Comparison of ENCODE assay signal across 31 cellular contexts in the genomic region with DNA sequence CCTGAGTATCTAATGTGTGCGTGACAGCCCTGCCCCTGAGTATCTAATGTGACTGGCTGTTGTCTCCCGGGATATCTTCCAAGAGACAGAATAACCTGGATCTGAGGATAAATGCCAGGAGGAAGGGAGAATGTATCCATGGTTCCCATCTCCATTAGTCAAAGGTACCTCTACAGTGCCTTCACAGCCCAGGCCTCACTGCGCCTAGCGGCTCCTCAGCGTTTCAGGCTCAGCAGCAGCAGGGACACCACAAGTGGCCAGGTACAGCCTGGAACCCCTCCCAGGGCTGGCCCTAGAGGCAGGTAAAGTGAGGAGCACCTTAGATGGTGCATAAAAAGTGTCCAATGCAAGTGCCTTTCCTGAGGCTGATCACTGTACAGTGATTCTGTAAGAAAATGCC.
"Had no signal": no experiment of that assay in that cellular context is flagged by ENCODE, and none has a peak within 500 bp of the region (broad histone marks: within the 10 kb centered on the region; RNA-seq: fewer than 3 reads in every experiment).

No MANE protein-coding gene starts in this region.

- ATAC-seq: activated CD8-positive, alpha-beta memory T cell treated with anti-CD3 and anti-CD28 coated beads, Interleukin-2, amount 10 ng/mL, durations not matched to agents 7 days and 5 days; activated CD8-positive, alpha-beta T cell treated with anti-CD3 and anti-CD28 coated beads for 36 hours; activated naive CD4-positive, alpha-beta T cell treated with anti-CD3 and anti-CD28 coated beads, Interleukin-2, amount 50 U/mL, for 72 hours; effector memory CD8-positive, alpha-beta T cell; esophagus mucosa; left cardiac atrium; T-cell had no signal

- H3K4me1 ChIP-seq: colonic mucosa, prostate gland had no signal

- H3K4me3 ChIP-seq: adrenal gland, breast epithelium, colonic mucosa, dorsolateral prefrontal cortex, ovary, prostate gland, spleen, thoracic aorta, upper lobe of left lung had no signal

- DNase-seq: activated CD4-positive, alpha-beta T cell treated with anti-CD3 and anti-CD28 coated beads, Interleukin-2, amount 10 ng/mL, durations not matched to agents 7 days and 5 days; activated CD4-positive, CD25-positive, alpha-beta regulatory T cell treated with anti-CD3 and anti-CD28 coated beads, Interleukin-2, amount 50 U/mL, for 72 hours; activated CD8-positive, alpha-beta memory T cell treated with anti-CD3 and anti-CD28 coated beads, Interleukin-2, amount 10 ng/mL, durations not matched to agents 7 days and 5 days; activated CD8-positive, alpha-beta T cell treated with anti-CD3 and anti-CD28 coated beads for 36 hours; activated gamma-delta T cell; activated T-cell treated with anti-CD3 and anti-CD28 coated beads for 4 hours; adrenal gland; colonic mucosa; dorsolateral prefrontal cortex; effector memory CD8-positive, alpha-beta T cell; hippocampal formation; left cardiac atrium; ovary; spleen; stimulated activated CD4-positive, alpha-beta T cell treated with anti-CD3 and anti-CD28 coated beads, Interleukin-4, amount 100 ng/mL, for 1 hour; stimulated activated naive CD4-positive, alpha-beta T cell treated with Interleukin-2 at 50 U/mL for 16 hours; T-cell; upper lobe of left lung; WERI-Rb-1 had no signal

- H3K36me3 Mint-ChIP-seq: activated CD8-positive, alpha-beta memory T cell treated with anti-CD3 and anti-CD28 coated beads, Interleukin-2, amount 10 ng/mL, durations not matched to agents 7 days and 5 days; activated naive CD4-positive, alpha-beta T cell treated with anti-CD3 and anti-CD28 coated beads, Interleukin-2, amount 50 U/mL, for 72 hours; T-cell had no signal

- H3K36me3 ChIP-seq: adrenal gland, breast epithelium, colonic mucosa, ovary, prostate gland, spleen, thoracic aorta, upper lobe of left lung, WERI-Rb-1 had no signal

- H3K27me3 Mint-ChIP-seq: activated CD4-positive, alpha-beta T cell treated with anti-CD3 and anti-CD28 coated beads, Interleukin-2, amount 10 ng/mL, durations not matched to agents 7 days and 5 days; activated CD8-positive, alpha-beta T cell treated with anti-CD3 and anti-CD28 coated beads for 36 hours; effector memory CD8-positive, alpha-beta T cell; T-cell had no signal

- H3K9me3 Mint-ChIP-seq: activated CD4-positive, alpha-beta T cell treated with anti-CD3 and anti-CD28 coated beads, Interleukin-2, amount 10 ng/mL, durations not matched to agents 7 days and 5 days; activated CD8-positive, alpha-beta T cell treated with anti-CD3 and anti-CD28 coated beads for 36 hours; activated naive CD4-positive, alpha-beta T cell treated with anti-CD3 and anti-CD28 coated beads, Interleukin-2, amount 50 U/mL, for 72 hours; activated T-helper 1 cell treated with anti-CD3 and anti-CD28 coated beads, Interleukin-12 subunit alpha, Interleukin-12 subunit beta, Interleukin-2, Interleukin-4 antibody, amounts not matched to agents 30 ng/mL and 10 ng/mL and 1 ng/mL, durations not matched to agents 14 hours and 24 hours and 36 hours; effector memory CD8-positive, alpha-beta T cell; neural crest cell; T-cell; T-helper 2 cell treated with Interferon-gamma antibody and Interleukin-4, amounts not matched to agents 5 μg/mL and 100 μg/mL, for 36 hours had no signal

- FAIRE-seq: astrocyte, endothelial cell of umbilical vein, frontal cortex, TTC549 had no signal

- H3K27me3 ChIP-seq: adrenal gland, breast epithelium, colonic mucosa, dorsolateral prefrontal cortex, ovary, upper lobe of left lung had no signal

- H3K27ac Mint-ChIP-seq: activated CD4-positive, alpha-beta T cell treated with anti-CD3 and anti-CD28 coated beads, Interleukin-2, amount 10 ng/mL, durations not matched to agents 7 days and 5 days; activated CD8-positive, alpha-beta memory T cell treated with anti-CD3 and anti-CD28 coated beads, Interleukin-2, amount 10 ng/mL, durations not matched to agents 7 days and 5 days; activated CD8-positive, alpha-beta T cell treated with anti-CD3 and anti-CD28 coated beads for 36 hours; activated T-helper 1 cell treated with anti-CD3 and anti-CD28 coated beads, Interleukin-12 subunit alpha, Interleukin-12 subunit beta, Interleukin-2, Interleukin-4 antibody, amounts not matched to agents 30 ng/mL and 10 ng/mL and 1 ng/mL, durations not matched to agents 14 hours and 24 hours and 36 hours; effector memory CD8-positive, alpha-beta T cell; T-helper 2 cell treated with Interferon-gamma antibody and Interleukin-4, amounts not matched to agents 5 μg/mL and 100 μg/mL, for 36 hours had no signal

- H3K27ac ChIP-seq: adrenal gland, breast epithelium, colonic mucosa, dorsolateral prefrontal cortex, prostate gland, spleen, thoracic aorta, upper lobe of left lung, WERI-Rb-1 had no signal

- H3K9me3 ChIP-seq: adrenal gland, breast epithelium, colonic mucosa, ovary, prostate gland, spleen, thoracic aorta, upper lobe of left lung had no signal

- H3K4me3 Mint-ChIP-seq: activated CD4-positive, alpha-beta T cell treated with anti-CD3 and anti-CD28 coated beads, Interleukin-2, amount 10 ng/mL, durations not matched to agents 7 days and 5 days; activated CD8-positive, alpha-beta memory T cell treated with anti-CD3 and anti-CD28 coated beads, Interleukin-2, amount 10 ng/mL, durations not matched to agents 7 days and 5 days; activated CD8-positive, alpha-beta T cell treated with anti-CD3 and anti-CD28 coated beads for 36 hours; activated T-helper 1 cell treated with anti-CD3 and anti-CD28 coated beads, Interleukin-12 subunit alpha, Interleukin-12 subunit beta, Interleukin-2, Interleukin-4 antibody, amounts not matched to agents 30 ng/mL and 10 ng/mL and 1 ng/mL, durations not matched to agents 14 hours and 24 hours and 36 hours; neural crest cell; T-cell; T-helper 2 cell treated with Interferon-gamma antibody and Interleukin-4, amounts not matched to agents 5 μg/mL and 100 μg/mL, for 36 hours had no signal
